17 cellular contexts compared by ENCODE assay signal in genomic region chr11:111960916-111961315, GRCh38. TPM values are rescaled to one million over a fixed set of nuclear protein-coding genes. Genes with fewer than 3 reads are reported as not detected.
DNase-seq lines count a peak whose midpoint lies in the region; ATAC-seq, FAIRE-seq and TF ChIP-seq lines count a peak whose summit lies in the region.
"Had no signal": no experiment of that assay in that cellular context is flagged by ENCODE, and none has a peak within 500 bp of the region (broad histone marks: within the 10 kb centered on the region; RNA-seq: fewer than 3 reads in every experiment).

No MANE protein-coding gene starts in this region.

- H3K4me1 ChIP-seq in HUES48 (ENCODE audit: control insufficient read depth, insufficient read depth, low read length) (peaks cover 22% of the 10 kb centered on the region), small intestine (ENCODE audit: control insufficient read depth in 2 of 2, insufficient read depth in 1 of 2, low read depth in 1 of 2, low read length in 1 of 2) (no peaks in the 10 kb centered on the region), neural progenitor cell (peaks cover 6% of the 10 kb centered on the region)

- H3K4me3 Mint-ChIP-seq in neural progenitor cell, result no peak overlapping the region
- H3K4me3 Mint-ChIP-seq: HFFc6, IgD-negative memory B cell had no signal

- no peak for FAIRE-seq in small intestine (lab: Jason Lieb, UNC)
- no peak for FAIRE-seq in HTR-8/SVneo (lab: Jason Lieb, UNC)

- peaks cover 5% of the 10 kb centered on the region for H3K4me1 Mint-ChIP-seq in neural progenitor cell
- H3K4me1 Mint-ChIP-seq: IgD-negative memory B cell had no signal

- H3K9me3 ChIP-seq in HUES48 (ENCODE audit: control insufficient read depth, insufficient read depth, low read length) (no peaks in the 10 kb centered on the region), small intestine (ENCODE audit: control insufficient read depth, low read depth) (no peaks in the 10 kb centered on the region), neural progenitor cell (ENCODE audit: low read depth) (no peaks in the 10 kb centered on the region)

- H2AFZ ChIP-seq in neural progenitor cell (replicated peaks), result no peak overlapping the region

- no peak for TF ChIP-seq CTCF in neural progenitor cell (IDR thresholded peaks at IDR 0.05)

- peak; percentile 86 for DNase-seq in amniotic epithelial cell (ENCODE audit: low read depth)
- DNase-seq in islet precursor cell, result peak; percentile 69
- DNase-seq in small intestine, result peak; percentile 58
- no peak for DNase-seq in HTR-8/SVneo (ENCODE audit: insufficient read length, low spot score)
- DNase-seq in neural progenitor cell (ENCODE audit: low spot score), result no peak
- DNase-seq: activated CD8-positive, alpha-beta memory T cell treated with anti-CD3 and anti-CD28 coated beads for 24 hours; activated naive CD4-positive, alpha-beta T cell treated with anti-CD3 and anti-CD28 coated beads, Interleukin-2, amount 50 U/mL, for 16 hours; erythroblast; HFFc6; NCI-H187; NCI-H526; right cardiac atrium; stimulated activated naive CD8-positive, alpha-beta T cell treated with anti-CD3 and anti-CD28 coated beads, Interleukin-15, Interleukin-2, amounts not matched to agents 100 U/mL and 50 U/mL, for 24 hours had no signal

- no peak overlapping the region for H3K9ac ChIP-seq in HUES48 (ENCODE audit: low read depth, low read length)
- no peak overlapping the region for H3K9ac ChIP-seq in neural progenitor cell

- H3K4me2 ChIP-seq in neural progenitor cell, result no peak overlapping the region

- peaks cover 4% of the 10 kb centered on the region for H3K9me3 Mint-ChIP-seq in neural progenitor cell
- H3K9me3 Mint-ChIP-seq: HFFc6, IgD-negative memory B cell had no signal

- H3K27ac ChIP-seq in HUES48 (ENCODE audit: low read depth, low read length), result peak overlapping the region; percentile 82
- no peak overlapping the region for H3K27ac ChIP-seq in small intestine (ENCODE audit: low read depth in 1 of 2, low read length in 1 of 2)
- H3K27ac ChIP-seq in neural progenitor cell, result no peak overlapping the region
- H3K27ac ChIP-seq: C4-2B had no signal

- H3K36me3 Mint-ChIP-seq in neural progenitor cell, result peaks cover 19% of the 10 kb centered on the region

- H3K4me3 ChIP-seq in HUES48 (ENCODE audit: low read depth, low read length), result peak overlapping the region; percentile 17; the same call in 1 of the 2 replicates
- H3K4me3 ChIP-seq in small intestine (ENCODE audit: low read depth in 1 of 2, low read length in 2 of 2), result no peak overlapping the region
- no peak overlapping the region for H3K4me3 ChIP-seq in neural progenitor cell

- no peaks in the 10 kb centered on the region for H3K79me2 ChIP-seq in neural progenitor cell (ENCODE audit: low read depth)

- H3K27ac Mint-ChIP-seq in neural progenitor cell, result no peak overlapping the region
- H3K27ac Mint-ChIP-seq: HFFc6, IgD-negative memory B cell had no signal

- H3K27me3 Mint-ChIP-seq in neural progenitor cell (ENCODE audit: insufficient read depth, low read depth), result peaks cover 9% of the 10 kb centered on the region
- H3K27me3 Mint-ChIP-seq: IgD-negative memory B cell had no signal

- no peak for ATAC-seq in GM18520 (IDR thresholded peaks at IDR 0.05; ENCODE audit: unreplicated experiment)
- ATAC-seq: right cardiac atrium; stimulated activated naive CD8-positive, alpha-beta T cell treated with anti-CD3 and anti-CD28 coated beads, Interleukin-15, Interleukin-2, amounts not matched to agents 100 U/mL and 50 U/mL, for 24 hours had no signal

- H3K36me3 ChIP-seq in HUES48 (ENCODE audit: control insufficient read depth, insufficient read depth, low read length) (peaks cover 5% of the 10 kb centered on the region), small intestine (ENCODE audit: control insufficient read depth in 2 of 2, insufficient read depth in 2 of 2, low read length in 2 of 2) (no peaks in the 10 kb centered on the region), neural progenitor cell (no peaks in the 10 kb centered on the region)

- no peaks in the 10 kb centered on the region for H3F3A ChIP-seq in neural progenitor cell (ENCODE audit: low read depth)

- H3K27me3 ChIP-seq in HUES48 (ENCODE audit: control insufficient read depth, insufficient read depth, low read length) (no peaks in the 10 kb centered on the region), small intestine (ENCODE audit: control insufficient read depth in 2 of 2, insufficient read depth in 2 of 2, low read length in 2 of 2) (no peaks in the 10 kb centered on the region), neural progenitor cell (no peaks in the 10 kb centered on the region)

- WGBS in small intestine, 3 donors, result 16 to 63% (median 29%) methylated on average over 5 of the region's 5 CpGs

- no peaks in the 10 kb centered on the region for H4K20me1 ChIP-seq in neural progenitor cell (ENCODE audit: low read depth)

RNA-seq across cellular contexts. Expression of gene DIXDC1, which starts 23.8 kb away (rescaled TPM):
- polyA plus RNA-seq in small intestine, result 1 to 10 TPM; 1.3 to 9.7 (median 2.2) TPM
- 23.6 and 25.2 TPM in 2 replicates for total RNA-seq in neural progenitor cell (ENCODE audit: low replicate concordance)

RNA-seq across cellular contexts. Expression of gene C11orf52, which starts 42.2 kb away (rescaled TPM):
- polyA plus RNA-seq in small intestine, result 10 to 100 TPM; 10.3 to 33.5 (median 30.0) TPM
- 0.65 TPM in 1 of 2 replicates, not detected in the other for total RNA-seq in neural progenitor cell (ENCODE audit: low replicate concordance)
- polyA plus RNA-seq: IgD-negative memory B cell had no signal

RNA-seq across cellular contexts. Expression of gene HSPB2, which starts 48.4 kb away (rescaled TPM):
- polyA plus RNA-seq in small intestine, result 1 to 10 TPM in 2 of 3 donors, not detected in 1; 3.0 to 4.3 TPM
- total RNA-seq in neural progenitor cell (ENCODE audit: low replicate concordance), result not detected in 2 replicates
- polyA plus RNA-seq: IgD-negative memory B cell had no signal

RNA-seq across cellular contexts. Expression of gene CRYAB, which starts 49.3 kb away (rescaled TPM):
- polyA plus RNA-seq in small intestine, result 100 to 1,000 TPM in 1 of 3 donors, 10 to 100 TPM in 2; 15.4 to 260 (median 74.6) TPM
- total RNA-seq in neural progenitor cell (ENCODE audit: low replicate concordance), result 0.45 TPM in 1 of 2 replicates, not detected in the other
- polyA plus RNA-seq: IgD-negative memory B cell had no signal

Comparison
In these comparisons a context has a peak if more than half of its experiments do, and no peak if none do; other contexts are left out.
1. DNase-seq: peak in amniotic epithelial cell (single experiment), islet precursor cell (single experiment) and small intestine (single experiment); none in HTR-8/SVneo (single experiment) and neural progenitor cell (single experiment).